In genomic region chr7:36281945-36282727, GRCh38 we compare ENCODE assay signal across 1 cellular context.
TF ChIP-seq lines count a peak whose summit lies in the region.

No MANE protein-coding gene starts in this region.

TF ChIP-seq in WTC11, 78 proteins besides CTCF, POLR2A, EP300 and RAD21 (continued from another document):
- TF ChIP-seq, protein P1, sequence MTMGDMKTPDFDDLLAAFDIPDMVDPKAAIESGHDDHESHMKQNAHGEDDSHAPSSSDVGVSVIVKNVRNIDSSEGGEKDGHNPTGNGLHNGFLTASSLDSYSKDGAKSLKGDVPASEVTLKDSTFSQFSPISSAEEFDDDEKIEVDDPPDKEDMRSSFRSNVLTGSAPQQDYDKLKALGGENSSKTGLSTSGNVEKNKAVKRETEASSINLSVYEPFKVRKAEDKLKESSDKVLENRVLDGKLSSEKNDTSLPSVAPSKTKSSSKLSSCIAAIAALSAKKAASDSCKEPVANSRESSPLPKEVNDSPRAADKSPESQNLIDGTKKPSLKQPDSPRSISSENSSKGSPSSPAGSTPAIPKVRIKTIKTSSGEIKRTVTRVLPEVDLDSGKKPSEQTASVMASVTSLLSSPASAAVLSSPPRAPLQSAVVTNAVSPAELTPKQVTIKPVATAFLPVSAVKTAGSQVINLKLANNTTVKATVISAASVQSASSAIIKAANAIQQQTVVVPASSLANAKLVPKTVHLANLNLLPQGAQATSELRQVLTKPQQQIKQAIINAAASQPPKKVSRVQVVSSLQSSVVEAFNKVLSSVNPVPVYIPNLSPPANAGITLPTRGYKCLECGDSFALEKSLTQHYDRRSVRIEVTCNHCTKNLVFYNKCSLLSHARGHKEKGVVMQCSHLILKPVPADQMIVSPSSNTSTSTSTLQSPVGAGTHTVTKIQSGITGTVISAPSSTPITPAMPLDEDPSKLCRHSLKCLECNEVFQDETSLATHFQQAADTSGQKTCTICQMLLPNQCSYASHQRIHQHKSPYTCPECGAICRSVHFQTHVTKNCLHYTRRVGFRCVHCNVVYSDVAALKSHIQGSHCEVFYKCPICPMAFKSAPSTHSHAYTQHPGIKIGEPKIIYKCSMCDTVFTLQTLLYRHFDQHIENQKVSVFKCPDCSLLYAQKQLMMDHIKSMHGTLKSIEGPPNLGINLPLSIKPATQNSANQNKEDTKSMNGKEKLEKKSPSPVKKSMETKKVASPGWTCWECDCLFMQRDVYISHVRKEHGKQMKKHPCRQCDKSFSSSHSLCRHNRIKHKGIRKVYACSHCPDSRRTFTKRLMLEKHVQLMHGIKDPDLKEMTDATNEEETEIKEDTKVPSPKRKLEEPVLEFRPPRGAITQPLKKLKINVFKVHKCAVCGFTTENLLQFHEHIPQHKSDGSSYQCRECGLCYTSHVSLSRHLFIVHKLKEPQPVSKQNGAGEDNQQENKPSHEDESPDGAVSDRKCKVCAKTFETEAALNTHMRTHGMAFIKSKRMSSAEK (CRISPR knock-in tag; IDR thresholded peaks at IDR 0.05; ENCODE audit: borderline replicate concordance) = no peak
- TF ChIP-seq GTF2I (CRISPR knock-in tag; conservative IDR thresholded peaks at IDR 0.05) = 0 out of 2 replicates have a peak, but pooled peaks have one; percentile 22
- no peak for TF ChIP-seq NFATC4 (CRISPR knock-in tag; IDR thresholded peaks at IDR 0.05)
